ENCODE assay signal across 8 cellular contexts in genomic region chr7:105015631-105015965, GRCh38. TPM values are rescaled to one million over a fixed set of nuclear protein-coding genes. Genes with fewer than 3 reads are reported as not detected.
DNase-seq lines count a peak whose midpoint lies in the region; ATAC-seq and TF ChIP-seq lines count a peak whose summit lies in the region.

No MANE protein-coding gene starts in this region.

- POLR2A ChIA-PET in CD4-positive, alpha-beta memory T cell (lab: Charles Lee; ENCODE audit: partially characterized antibody): interaction anchor here (0.6 to 18.8 kb wide), 17 partner anchors 11 to 1099 kb away, joined by 3 to 760 read pairs (median 5); partner anchors contain the start of gene RINT1

- H3K4me3 ChIP-seq in CD4-positive, alpha-beta memory T cell (ENCODE audit: low read length in 2 of 2): peak overlapping the region; percentile 99
- peak overlapping the region; percentile 94 for H3K4me3 ChIP-seq in SK-N-MC

- ATAC-seq in HG02610 (IDR thresholded peaks at IDR 0.05; ENCODE audit: unreplicated experiment): no peak
- ATAC-seq in GM21619 (IDR thresholded peaks at IDR 0.05; ENCODE audit: unreplicated experiment): no peak

- H3K36me3 Mint-ChIP-seq in CD4-positive, alpha-beta memory T cell: peaks cover 2 to 66% of the 10 kb centered on the region in 2 donors
- H3K36me3 Mint-ChIP-seq in HFFc6 (ENCODE audit: low read depth): peaks cover 41% of the 10 kb centered on the region

- peak overlapping the region; percentile 100 for H3K27ac ChIP-seq in CD4-positive, alpha-beta memory T cell (ENCODE audit: low read depth, low read length)
- peak overlapping the region; percentile 99 for H3K27ac ChIP-seq in SK-N-MC

- no peaks in the 10 kb centered on the region for H3K36me3 ChIP-seq in CD4-positive, alpha-beta memory T cell (ENCODE audit: insufficient read depth, low read length)
- no peaks in the 10 kb centered on the region for H3K36me3 ChIP-seq in SK-N-MC (ENCODE audit: insufficient read depth, low read length)

- H3K9me3 Mint-ChIP-seq in CD4-positive, alpha-beta memory T cell: peaks cover 0 to 13% (median 0%) of the 10 kb centered on the region in 8 donors
- peaks cover 8% of the 10 kb centered on the region for H3K9me3 Mint-ChIP-seq in HFFc6

- peaks cover 55% of the 10 kb centered on the region for H3K4me1 ChIP-seq in CD4-positive, alpha-beta memory T cell (ENCODE audit: insufficient read depth, low read length)

- CTCF ChIA-PET in CD4-positive, alpha-beta memory T cell (lab: Charles Lee; ENCODE audit: partially characterized antibody): interaction anchor here (0.6 to 4.7 kb wide), 10 partner anchors 9 to 83 kb away, joined by 3 to 84 read pairs (median 4); no protein-coding TSS in a partner anchor

- TF ChIP-seq CTCF in HFFc6 (IDR thresholded peaks at IDR 0.05): no peak

- H3K4me1 Mint-ChIP-seq in CD4-positive, alpha-beta memory T cell: peaks cover 18 to 89% (median 32%) of the 10 kb centered on the region in 4 donors
- peaks cover 46% of the 10 kb centered on the region for H3K4me1 Mint-ChIP-seq in HFFc6 (ENCODE audit: low read depth)

- H3K27me3 ChIP-seq in CD4-positive, alpha-beta memory T cell (ENCODE audit: insufficient read depth, low read length): no peaks in the 10 kb centered on the region

- intact Hi-C loops in CD4-positive, alpha-beta memory T cell (cut with micrococcal nuclease): loop anchor here (2.0 kb wide), 1 partner anchor 25 kb away; no protein-coding TSS in a partner anchor

- peak overlapping the region; percentile 100 for H3K9ac ChIP-seq in SK-N-MC (ENCODE audit: insufficient read length)

- peak overlapping the region; percentile 94 to 100 (median 98) for H3K4me3 Mint-ChIP-seq in CD4-positive, alpha-beta memory T cell
- H3K4me3 Mint-ChIP-seq in HFFc6: peak overlapping the region; percentile 100

- H3K9me3 ChIP-seq in CD4-positive, alpha-beta memory T cell (ENCODE audit: control insufficient read depth in 1 of 2, low read length in 2 of 2): no peaks in the 10 kb centered on the region
- H3K9me3 ChIP-seq in SK-N-MC (ENCODE audit: low read depth, low read length): no peaks in the 10 kb centered on the region

- peak overlapping the region; percentile 99 to 100 (median 100) for H3K27ac Mint-ChIP-seq in CD4-positive, alpha-beta memory T cell
- H3K27ac Mint-ChIP-seq in HFFc6: peak overlapping the region; percentile 100

- H3K27me3 Mint-ChIP-seq in CD4-positive, alpha-beta memory T cell: peaks cover 0 to 9% of the 10 kb centered on the region in 2 donors
- H3K27me3 Mint-ChIP-seq in HFFc6 (ENCODE audit: insufficient read depth): peaks cover 17% of the 10 kb centered on the region

- DNase-seq in CD4-positive, alpha-beta memory T cell: peak in 4 of 5 donors; percentile 44 to 60 (median 48)
- no peak for DNase-seq in HFFc6
- no peak for DNase-seq in SK-N-MC (ENCODE audit: low read depth, low spot score)
- DNase-seq in effector CD4-positive, alpha-beta T cell: peak; percentile 20
- peak; percentile 40 for DNase-seq in mucosa of gallbladder (ENCODE audit: low spot score)
- no peak for DNase-seq in DMS153 treated with DMSO at 0.1 percent for 48 hours (lab: John Stamatoyannopoulos, UW; ENCODE audit: unreplicated experiment)

RNA-seq across cellular contexts. Expression of gene KMT2E, which starts 1.6 kb away (rescaled TPM):
- 100 to 1,000 TPM; 213 to 224 TPM for total RNA-seq in CD4-positive, alpha-beta memory T cell
- 100 to 1,000 TPM; 109 to 244 TPM for polyA plus RNA-seq in CD4-positive, alpha-beta memory T cell
- 10 to 100 TPM; 39.7 to 53.4 (median 50.1) TPM for total RNA-seq in HFFc6 (2021; fragmentation: NEBNext Ultra II Directional; extraction: Animal tissue kit (Norgen Biotek cat#: 25700))
- 81.5 TPM for total RNA-seq in mucosa of gallbladder

Comparison
In these comparisons a context has a peak if more than half of its experiments do, and no peak if none do; other contexts are left out.
1. DNase-seq: peak in CD4-positive, alpha-beta memory T cell (4 of 5), effector CD4-positive, alpha-beta T cell (single experiment) and mucosa of gallbladder (single experiment); none in HFFc6 (single experiment), SK-N-MC (single experiment) and DMS153 treated with DMSO at 0.1 percent for 48 hours (single experiment).